9 cellular contexts compared by ENCODE assay signal in genomic region chr6:24205020-24205492, GRCh38.
DNase-seq lines count a peak whose midpoint lies in the region; ATAC-seq, FAIRE-seq and TF ChIP-seq lines count a peak whose summit lies in the region.
"Had no signal": no experiment of that assay in that cellular context is flagged by ENCODE, and none has a peak within 500 bp of the region (broad histone marks: within the 10 kb centered on the region; RNA-seq: fewer than 3 reads in every experiment).

No MANE protein-coding gene starts in this region.

- POLR2A ChIA-PET in PC-9 (lab: Charles Lee; ENCODE audit: unreplicated experiment), result no interaction called here
- POLR2A ChIA-PET in endothelial cell of umbilical vein (lab: Charles Lee), result no interaction called here

- no peak for TF ChIP-seq POLR2A in GM12891 (IDR thresholded peaks at IDR 0.05; ENCODE audit: low read depth, low read length)
- no peak for TF ChIP-seq POLR2A in endothelial cell of umbilical vein (IDR thresholded peaks at IDR 0.05; ENCODE audit: low read depth, low read length)

- no peak overlapping the region for H3K9ac ChIP-seq in KMS-11
- H3K9ac ChIP-seq in endothelial cell of umbilical vein (replicated peaks; ENCODE audit: extremely low read depth, insufficient read depth, low read length), result no peak overlapping the region

- dilution Hi-C loops in endothelial cell of umbilical vein (cut with MboI; ENCODE audit: extremely low pct_ligation_motif_present, low sequenced_read_pairs), result no loop called here

- no peaks in the 10 kb centered on the region for H3K27me3 ChIP-seq in KMS-11 (ENCODE audit: insufficient read depth, low read depth)
- no peaks in the 10 kb centered on the region for H3K27me3 ChIP-seq in PC-9 (ENCODE audit: insufficient read depth, low read depth)
- no peaks in the 10 kb centered on the region for H3K27me3 ChIP-seq in endothelial cell of umbilical vein (ENCODE audit: control insufficient read depth in 2 of 2, insufficient read depth in 2 of 2, low read length in 2 of 2)

- TF ChIP-seq CTCF in KMS-11 (conservative IDR thresholded peaks at IDR 0.05; ENCODE audit: low read depth, low read length) (peak; percentile 84), PC-9 (conservative IDR thresholded peaks at IDR 0.05) (peak; percentile 75), endothelial cell of umbilical vein (IDR thresholded peaks at IDR 0.05; ENCODE audit: extremely low read depth in 1 of 2, insufficient read depth in 1 of 2, low read depth in 1 of 2, low read length in 2 of 2) (peak; percentile 36 to 38)

- H3K79me2 ChIP-seq in KMS-11 (ENCODE audit: insufficient read depth, low read depth), result no peaks in the 10 kb centered on the region
- no peaks in the 10 kb centered on the region for H3K79me2 ChIP-seq in PC-9 (ENCODE audit: low read depth)
- H3K79me2 ChIP-seq in endothelial cell of umbilical vein (ENCODE audit: control insufficient read depth, insufficient read depth, low read length), result no peaks in the 10 kb centered on the region

- no peaks in the 10 kb centered on the region for H4K20me1 ChIP-seq in KMS-11 (ENCODE audit: insufficient read depth)
- no peaks in the 10 kb centered on the region for H4K20me1 ChIP-seq in PC-9 (ENCODE audit: insufficient read depth)
- H4K20me1 ChIP-seq in endothelial cell of umbilical vein (replicated peaks; ENCODE audit: control insufficient read depth, extremely low read depth, insufficient read depth, low read length), result no peaks in the 10 kb centered on the region

- no peaks in the 10 kb centered on the region for H3K9me3 ChIP-seq in PC-9 (ENCODE audit: insufficient read depth, low read depth)
- H3K9me3 ChIP-seq in endothelial cell of umbilical vein (replicated peaks; ENCODE audit: control insufficient read depth, insufficient read depth, low read length), result no peaks in the 10 kb centered on the region

- H3F3A ChIP-seq in PC-9 (ENCODE audit: insufficient read depth, low read depth), result no peaks in the 10 kb centered on the region

- H3K4me3 ChIP-seq in KMS-11 (IDR thresholded peaks at IDR 0.05; ENCODE audit: insufficient read depth, low read depth, low read length) (no peak overlapping the region), PC-9 (no peak overlapping the region), endothelial cell of umbilical vein (replicated peaks in 1 of 3; ENCODE audit: insufficient read depth in 1 of 3, low read depth in 1 of 3, low read length in 3 of 3) (no peak overlapping the region)

- H3K4me1 ChIP-seq in KMS-11 (ENCODE audit: low read depth, poor library complexity, severe bottlenecking) (no peaks in the 10 kb centered on the region), PC-9 (replicated peaks; ENCODE audit: insufficient read depth) (no peaks in the 10 kb centered on the region), endothelial cell of umbilical vein (ENCODE audit: control insufficient read depth, extremely low read depth, insufficient read depth, low read length) (no peaks in the 10 kb centered on the region)

- DNase-seq in AG20443 (ENCODE audit: low spot score), result peak; percentile 21
- DNase-seq in GM12891 (ENCODE audit: insufficient read length, low spot score), result peak; percentile 4
- peak in 1 of 2 experiments; percentile 7 for DNase-seq in PC-9
- DNase-seq in endothelial cell of umbilical vein (ENCODE audit: low read depth, low spot score), result peak; percentile 65
- DNase-seq in non-pigmented ciliary epithelial cell (ENCODE audit: low read depth), result peak; percentile 2
- DNase-seq in NK-92 treated with Interleukin-12 subunit alpha and Interleukin-12 subunit beta, amount 100 ng/mL, for 24 hours (lab: John Stamatoyannopoulos, UW), result no peak

- H3K27ac ChIP-seq in KMS-11 (no peak overlapping the region), PC-9 (no peak overlapping the region), endothelial cell of umbilical vein (ENCODE audit: insufficient read depth, low read depth, low read length) (no peak overlapping the region)

- no peaks in the 10 kb centered on the region for H3K9me1 ChIP-seq in endothelial cell of umbilical vein (replicated peaks; ENCODE audit: control insufficient read depth, extremely low read depth, insufficient read depth, low read length)

- H3K36me3 ChIP-seq in KMS-11 (ENCODE audit: insufficient read depth) (no peaks in the 10 kb centered on the region), PC-9 (ENCODE audit: low read depth) (no peaks in the 10 kb centered on the region), endothelial cell of umbilical vein (ENCODE audit: control insufficient read depth in 2 of 2, extremely low read depth in 1 of 2, insufficient read depth in 2 of 2, low read length in 2 of 2) (no peaks in the 10 kb centered on the region)

- H2AFZ ChIP-seq in KMS-11 (ENCODE audit: low read depth), result no peak overlapping the region
- H2AFZ ChIP-seq in PC-9, result no peak overlapping the region
- no peak overlapping the region for H2AFZ ChIP-seq in endothelial cell of umbilical vein (ENCODE audit: low read depth, low read length)

- intact Hi-C loops in PC-9 (cut with micrococcal nuclease; ENCODE audit: unreplicated experiment) (loop anchor here (10.0 kb wide), 1 partner anchor 140 kb away; no protein-coding TSS in a partner anchor), endothelial cell of umbilical vein (cut with micrococcal nuclease) (no loop called here)

- ATAC-seq in HG03135 (IDR thresholded peaks at IDR 0.05; ENCODE audit: unreplicated experiment), result no peak

- H3K4me2 ChIP-seq in KMS-11, result no peak overlapping the region
- H3K4me2 ChIP-seq in PC-9, result no peak overlapping the region
- no peak overlapping the region for H3K4me2 ChIP-seq in endothelial cell of umbilical vein (ENCODE audit: insufficient read depth, low read length)

- peak; percentile 63 for FAIRE-seq in GM12891 (lab: Jason Lieb, UNC)
- peak; percentile 66 for FAIRE-seq in endothelial cell of umbilical vein (lab: Jason Lieb, UNC)
- FAIRE-seq: frontal cortex had no signal

- H3K9me2 ChIP-seq in PC-9 (ENCODE audit: insufficient read depth), result no peaks in the 10 kb centered on the region

- no TSS peak for BruUV-seq in PC-9 (replicated peaks; lab: Mats Ljungman, UMichigan)
- BruUV-seq in endothelial cell of umbilical vein (replicated peaks; lab: Mats Ljungman, UMichigan), result no TSS peak

- CTCF ChIA-PET in PC-9 (lab: Charles Lee), result interaction anchor here (0.6 kb wide), 1 partner anchor 97 kb away, joined by 3 read pairs; no protein-coding TSS in a partner anchor
- CTCF ChIA-PET in endothelial cell of umbilical vein (lab: Charles Lee), result interaction anchor here (0.7 to 1.6 kb wide), 3 partner anchors 9 to 70 kb away, joined by 3 to 5 read pairs (median 4); no protein-coding TSS in a partner anchor

TF ChIP-seq in GM12891, 5 proteins besides CTCF, POLR2A, EP300 and RAD21:
- TF ChIP-seq TAF1 (IDR thresholded peaks at IDR 0.05; ENCODE audit: low read depth, low read length) (no peak), POU2F2 (IDR thresholded peaks at IDR 0.05; ENCODE audit: low read depth, low read length) (no peak), POLR2AphosphoS5 (IDR thresholded peaks at IDR 0.05; ENCODE audit: low read depth, low read length) (no peak), PAX5 (IDR thresholded peaks at IDR 0.05; ENCODE audit: insufficient read depth, low read length, severe bottlenecking) (no peak), SPI1 (IDR thresholded peaks at IDR 0.05; ENCODE audit: low read depth, low read length) (no peak)

TF ChIP-seq in endothelial cell of umbilical vein, 7 proteins besides CTCF, POLR2A, EP300 and RAD21:
- TF ChIP-seq EZH2 (IDR thresholded peaks at IDR 0.05; ENCODE audit: borderline replicate concordance, low read depth, low read length, severe bottlenecking) (no peak), JUN (IDR thresholded peaks at IDR 0.05; ENCODE audit: borderline replicate concordance, insufficient read depth, insufficient read length, low read depth) (no peak), GATA2 (IDR thresholded peaks at IDR 0.05; ENCODE audit: insufficient read depth, insufficient read length, low read depth, low read length) (no peak), MYC (IDR thresholded peaks at IDR 0.05; ENCODE audit: low read depth, low read length) (no peak), MAX (IDR thresholded peaks at IDR 0.05; ENCODE audit: insufficient read depth, insufficient read length) (no peak), FOS (IDR thresholded peaks at IDR 0.05; ENCODE audit: borderline replicate concordance, insufficient read depth, low read length) (no peak), POLR2AphosphoS5 (IDR thresholded peaks at IDR 0.05; ENCODE audit: insufficient read depth, low read depth, low read length) (no peak)
TF ChIP-seq in endothelial cell of umbilical vein: peak in this region for 0.
